Comparison of ENCODE assay signal across 14 cellular contexts in genomic region chr2:141528990-141529389, GRCh38.
DNase-seq lines count a peak whose midpoint lies in the region; ATAC-seq and TF ChIP-seq lines count a peak whose summit lies in the region.
"Had no signal": no experiment of that assay in that cellular context is flagged by ENCODE, and none has a peak within 500 bp of the region (broad histone marks: within the 10 kb centered on the region; RNA-seq: fewer than 3 reads in every experiment).

No MANE protein-coding gene starts in this region.

- no peak overlapping the region for H3K4me3 ChIP-seq in smooth muscle cell
- H3K4me3 ChIP-seq: PC-9 had no signal

- H3K36me3 ChIP-seq in smooth muscle cell (ENCODE audit: low read depth): no peaks in the 10 kb centered on the region

- no peaks in the 10 kb centered on the region for H3F3A ChIP-seq in smooth muscle cell (ENCODE audit: low read depth)

- H4K20me1 ChIP-seq in smooth muscle cell (ENCODE audit: low read depth): no peaks in the 10 kb centered on the region

- peaks cover 7% of the 10 kb centered on the region for H3K4me1 ChIP-seq in smooth muscle cell (ENCODE audit: low read depth)

- H3K9me3 ChIP-seq in smooth muscle cell (replicated peaks; ENCODE audit: low read depth): no peaks in the 10 kb centered on the region

- H3K27me3 ChIP-seq in smooth muscle cell (ENCODE audit: low read depth): no peaks in the 10 kb centered on the region

- peak overlapping the region; percentile 20 for H3K4me2 ChIP-seq in smooth muscle cell
- H3K4me2 ChIP-seq: PC-9 had no signal

- WGBS in smooth muscle cell (ENCODE audit: low lambda C conversion rate): 43% methylated on average over 5 of the region's 5 CpGs

- TF ChIP-seq CTCF in smooth muscle cell (IDR thresholded peaks at IDR 0.05; ENCODE audit: borderline replicate concordance, insufficient read depth, poor library complexity, severe bottlenecking): no peak

- peak; percentile 68 for ATAC-seq in GM18861 (IDR thresholded peaks at IDR 0.05; ENCODE audit: unreplicated experiment)
- ATAC-seq in HG02610 (IDR thresholded peaks at IDR 0.05; ENCODE audit: unreplicated experiment): peak; percentile 76
- ATAC-seq in HG03280 (IDR thresholded peaks at IDR 0.05; ENCODE audit: unreplicated experiment): peak; percentile 55

- H2AFZ ChIP-seq in smooth muscle cell (ENCODE audit: low read depth): peak overlapping the region; percentile 70
- H2AFZ ChIP-seq: PC-9 had no signal

- no peaks in the 10 kb centered on the region for H3K79me2 ChIP-seq in smooth muscle cell (ENCODE audit: low read depth)

- DNase-seq in smooth muscle cell (lab: John Stamatoyannopoulos, UW; ENCODE audit: unreplicated experiment) (no peak), DMS53 (lab: John Stamatoyannopoulos, UW) (no peak), NCI-H2029 (lab: John Stamatoyannopoulos, UW) (no peak)
- no peak for DNase-seq in activated naive CD4-positive, alpha-beta T cell treated with anti-CD3 and anti-CD28 coated beads, Interleukin-2, amount 50 U/mL, for 16 hours
- DNase-seq: activated CD4-positive, alpha-beta memory T cell treated with anti-CD3 and anti-CD28 coated beads, Interleukin-2, amount 10 ng/mL, durations not matched to agents 7 days and 5 days; DMS79; Kasumi-1; NCI-H187 treated with DMSO at 0.1 percent for 48 hours; NCI-H524 treated with DMSO at 0.1 percent for 48 hours; PC-9; stimulated activated CD4-positive, alpha-beta T cell treated with anti-CD3 and anti-CD28 coated beads, Interleukin-4, amount 100 ng/mL, for 24 hours had no signal

- no peak overlapping the region for H3K27ac ChIP-seq in smooth muscle cell (ENCODE audit: low read depth)
- H3K27ac ChIP-seq: PC-9 had no signal

- no peak overlapping the region for H3K9ac ChIP-seq in smooth muscle cell (ENCODE audit: low read depth)
